4 cellular contexts compared by ENCODE assay signal in the genomic region with DNA sequence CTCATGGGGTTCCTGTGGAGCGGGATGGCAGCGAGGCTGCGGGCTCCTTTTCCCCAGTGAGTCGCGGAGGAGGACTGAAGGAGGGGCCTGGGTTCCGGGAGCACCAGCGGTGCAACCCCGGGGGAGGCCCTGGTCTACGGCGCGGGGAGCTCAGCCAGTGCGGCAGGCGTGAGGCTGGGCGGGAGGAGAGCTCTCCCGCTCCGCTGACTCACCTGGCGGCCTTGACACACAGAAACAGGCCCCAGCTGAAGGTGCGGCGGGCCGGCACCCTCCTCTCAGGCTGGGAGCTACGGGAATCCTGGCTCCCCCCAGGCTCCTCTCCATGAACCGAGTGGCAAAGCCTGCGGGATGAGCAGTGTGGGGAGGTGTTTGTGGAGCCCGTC.
TF ChIP-seq lines count a peak whose summit lies in the region.

No MANE protein-coding gene starts in this region.

TF ChIP-seq in SK-N-SH treated with all-trans-retinoic acid at 6 μM for 48 hours, 23 proteins besides CTCF, POLR2A, EP300 and RAD21:
- TF ChIP-seq, protein P1, sequence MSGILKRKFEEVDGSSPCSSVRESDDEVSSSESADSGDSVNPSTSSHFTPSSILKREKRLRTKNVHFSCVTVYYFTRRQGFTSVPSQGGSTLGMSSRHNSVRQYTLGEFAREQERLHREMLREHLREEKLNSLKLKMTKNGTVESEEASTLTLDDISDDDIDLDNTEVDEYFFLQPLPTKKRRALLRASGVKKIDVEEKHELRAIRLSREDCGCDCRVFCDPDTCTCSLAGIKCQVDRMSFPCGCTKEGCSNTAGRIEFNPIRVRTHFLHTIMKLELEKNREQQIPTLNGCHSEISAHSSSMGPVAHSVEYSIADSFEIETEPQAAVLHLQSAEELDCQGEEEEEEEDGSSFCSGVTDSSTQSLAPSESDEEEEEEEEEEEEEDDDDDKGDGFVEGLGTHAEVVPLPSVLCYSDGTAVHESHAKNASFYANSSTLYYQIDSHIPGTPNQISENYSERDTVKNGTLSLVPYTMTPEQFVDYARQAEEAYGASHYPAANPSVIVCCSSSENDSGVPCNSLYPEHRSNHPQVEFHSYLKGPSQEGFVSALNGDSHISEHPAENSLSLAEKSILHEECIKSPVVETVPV (CRISPR knock-in tag; IDR thresholded peaks at IDR 0.05) = no peak
- no peak for TF ChIP-seq OSR1 (CRISPR knock-in tag; IDR thresholded peaks at IDR 0.05)
- no peak for TF ChIP-seq ARNTL (CRISPR knock-in tag; IDR thresholded peaks at IDR 0.05; ENCODE audit: borderline replicate concordance, low read depth)

TF ChIP-seq in SK-N-SH, 30 proteins besides CTCF, POLR2A, EP300 and RAD21:
- TF ChIP-seq TAF1 (IDR thresholded peaks at IDR 0.05; ENCODE audit: borderline replicate concordance, low read depth, low read length) (no peak), TEAD4 (IDR thresholded peaks at IDR 0.05; ENCODE audit: borderline replicate concordance, insufficient read depth) (no peak)
TF ChIP-seq in SK-N-SH: peak in this region for 0.

TF ChIP-seq in IMR-90, 13 proteins besides CTCF, POLR2A, EP300 and RAD21:
- no peak for TF ChIP-seq MAFK (IDR thresholded peaks at IDR 0.05; ENCODE audit: low read depth, low read length)
- no peak for TF ChIP-seq SMC3 (IDR thresholded peaks at IDR 0.05; ENCODE audit: low read depth, low read length)
- no peak for TF ChIP-seq RCOR1 (IDR thresholded peaks at IDR 0.05; ENCODE audit: insufficient replicate concordance, low read length)
- no peak for TF ChIP-seq FOS (IDR thresholded peaks at IDR 0.05; ENCODE audit: low read depth, low read length)
- TF ChIP-seq NFE2L2 (IDR thresholded peaks at IDR 0.05; ENCODE audit: low read depth, low read length) = no peak

TF ChIP-seq in H1, 55 proteins besides CTCF, POLR2A, EP300 and RAD21:
- TF ChIP-seq CHD1 (IDR thresholded peaks at IDR 0.05; ENCODE audit: low read depth, low read length) = no peak
- no peak for TF ChIP-seq TEAD4 (IDR thresholded peaks at IDR 0.05; ENCODE audit: low read depth, low read length)
- TF ChIP-seq, protein P2, sequence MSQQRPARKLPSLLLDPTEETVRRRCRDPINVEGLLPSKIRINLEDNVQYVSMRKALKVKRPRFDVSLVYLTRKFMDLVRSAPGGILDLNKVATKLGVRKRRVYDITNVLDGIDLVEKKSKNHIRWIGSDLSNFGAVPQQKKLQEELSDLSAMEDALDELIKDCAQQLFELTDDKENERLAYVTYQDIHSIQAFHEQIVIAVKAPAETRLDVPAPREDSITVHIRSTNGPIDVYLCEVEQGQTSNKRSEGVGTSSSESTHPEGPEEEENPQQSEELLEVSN (IDR thresholded peaks at IDR 0.05) = peak; percentile 55; the same call in 1 of the 2 replicates
